In the genomic region with DNA sequence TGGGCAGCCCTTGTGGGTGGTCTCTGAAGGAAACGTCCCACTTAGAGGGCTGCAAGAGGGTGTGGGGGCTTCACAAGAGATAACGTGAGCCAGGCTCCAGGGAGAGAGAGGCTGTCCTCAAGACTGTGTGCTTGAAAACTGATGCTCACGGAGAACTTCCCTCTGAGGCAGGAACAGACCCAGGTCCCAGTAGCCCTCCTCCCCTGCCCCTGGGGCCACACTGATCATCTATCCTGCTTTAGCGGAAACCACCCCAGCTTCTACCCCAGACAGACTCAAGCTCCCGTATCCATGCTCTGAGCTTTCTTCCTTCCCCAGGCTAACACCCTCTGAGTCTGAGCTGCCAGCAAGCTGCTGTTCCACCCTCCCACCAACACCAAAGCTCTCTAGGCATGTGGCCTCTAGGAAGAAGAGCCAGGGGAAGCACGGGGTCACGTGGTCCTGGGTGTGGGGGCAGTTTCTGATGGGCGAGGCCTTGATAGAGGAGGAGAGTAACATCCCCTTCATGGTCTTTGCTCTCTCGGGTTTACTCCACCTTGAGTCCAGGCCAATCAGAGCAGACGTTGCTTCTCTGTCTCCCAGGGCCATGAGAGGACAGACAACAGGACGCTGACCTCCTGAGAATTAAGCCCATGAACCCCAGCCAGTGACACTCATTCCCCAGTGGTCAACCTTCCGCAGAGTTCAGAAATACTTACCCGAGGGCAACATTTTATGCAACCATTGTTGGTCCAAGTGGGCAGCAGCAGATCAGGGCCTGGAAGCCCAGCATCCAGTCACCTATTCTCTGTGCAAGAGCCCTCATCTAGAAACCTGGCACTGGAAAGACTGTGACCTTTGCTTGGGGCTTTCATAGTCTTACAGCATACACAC, we compare ENCODE assay signal across 8 cellular contexts. TPM values are rescaled to one million over a fixed set of nuclear protein-coding genes. Genes with fewer than 3 reads are reported as not detected.
DNase-seq lines count a peak whose midpoint lies in the region; ATAC-seq and TF ChIP-seq lines count a peak whose summit lies in the region.

No MANE protein-coding gene starts in this region.

- peak overlapping the region; percentile 95 to 99 (median 98) for H3K4me3 Mint-ChIP-seq in naive thymus-derived CD8-positive, alpha-beta T cell

- H3K27ac ChIP-seq in HCT116 (ENCODE audit: low read depth, low read length) (peak overlapping the region; percentile 87), MM.1S (ENCODE audit: low read length) (no peak overlapping the region), tibial nerve (peak overlapping the region; percentile 88 to 98 (median 93))

- intact Hi-C loops in HCT116 (cut with micrococcal nuclease) = loop anchor here (10.0 kb wide), 1 partner anchor 111 kb away; the partner anchor contains the start of gene DHRS4L2

- no peak for ATAC-seq in HCT116
- ATAC-seq in naive thymus-derived CD8-positive, alpha-beta T cell = peak in 1 of 2 donors; percentile 9

- TF ChIP-seq CTCF in HCT116 (IDR thresholded peaks at IDR 0.05 in 2 of 3, conservative IDR thresholded peaks at IDR 0.05 in 1 of 3; ENCODE audit: borderline replicate concordance in 1 of 3, insufficient read depth in 1 of 3, low read depth in 2 of 3, low read length in 2 of 3) (no peak), MM.1S (IDR thresholded peaks at IDR 0.05; ENCODE audit: low read length) (no peak), epithelial cell of proximal tubule (conservative IDR thresholded peaks at IDR 0.05; ENCODE audit: low read depth, low read length) (no peak), tibial nerve (IDR thresholded peaks at IDR 0.05) (no peak)

- CTCF ChIA-PET in HCT116 (lab: Charles Lee) = interaction anchor here (1.4 to 6.0 kb wide), 2 partner anchors 13 kb away, joined by 4 to 73 read pairs; no protein-coding TSS in a partner anchor

- H3K4me1 ChIP-seq in HCT116 (ENCODE audit: control insufficient read depth in 1 of 2, insufficient read depth in 2 of 2, low read length in 2 of 2) = peaks cover 15 to 22% of the 10 kb centered on the region in 2 experiments
- no peaks in the 10 kb centered on the region for H3K4me1 ChIP-seq in MM.1S (ENCODE audit: low read length)
- peaks cover 0 to 33% (median 12%) of the 10 kb centered on the region in 4 donors for H3K4me1 ChIP-seq in tibial nerve

- TF ChIP-seq EP300 in tibial nerve (IDR thresholded peaks at IDR 0.05) = peak in 1 of 2 donors; percentile 12

- H4K20me1 ChIP-seq in HCT116 (ENCODE audit: insufficient read depth) = no peaks in the 10 kb centered on the region
- H4K20me1 ChIP-seq in MM.1S (ENCODE audit: insufficient read depth, low read length) = no peaks in the 10 kb centered on the region

- TF ChIP-seq RAD21 in HCT116 (IDR thresholded peaks at IDR 0.05; ENCODE audit: low read depth) = no peak

- H3K79me2 ChIP-seq in HCT116 (ENCODE audit: insufficient read depth, low read length) (peaks cover 7% of the 10 kb centered on the region; the same call in 1 of the 2 replicates), MM.1S (ENCODE audit: low read length) (peaks cover 5% of the 10 kb centered on the region; the same call in 1 of the 2 replicates)

- H3K9ac ChIP-seq in HCT116 (ENCODE audit: low read length) (peak overlapping the region; percentile 84), MM.1S (ENCODE audit: low read length) (peak overlapping the region; percentile 66; the same call in 1 of the 2 replicates)

- H3K36me3 ChIP-seq in HCT116 (ENCODE audit: control insufficient read depth in 1 of 2, insufficient read depth in 2 of 2, low read length in 2 of 2) (no peaks in the 10 kb centered on the region), MM.1S (replicated peaks; ENCODE audit: insufficient read depth, low read length) (no peaks in the 10 kb centered on the region), tibial nerve (peaks cover 0 to 26% (median 13%) of the 10 kb centered on the region in 3 donors)

- H3K27me3 ChIP-seq in HCT116 (ENCODE audit: insufficient read depth, low read length) (no peaks in the 10 kb centered on the region), MM.1S (replicated peaks; ENCODE audit: insufficient read depth, low read length) (no peaks in the 10 kb centered on the region), tibial nerve (no peaks in the 10 kb centered on the region)

- BruUV-seq in HCT116 (replicated peaks; lab: Mats Ljungman, UMichigan) = no TSS peak

- peak overlapping the region; percentile 94 to 96 for H3K4me3 ChIP-seq in HCT116 (replicated peaks in 1 of 2; ENCODE audit: low read depth in 1 of 2, low read length in 2 of 2)
- H3K4me3 ChIP-seq in MM.1S (ENCODE audit: low read length) = peak overlapping the region; percentile 62
- peak overlapping the region; percentile 94 for H3K4me3 ChIP-seq in epithelial cell of proximal tubule (ENCODE audit: low read depth, low read length)
- peak overlapping the region; percentile 67 to 98 (median 84) for H3K4me3 ChIP-seq in tibial nerve

- H3K27me3 Mint-ChIP-seq in naive thymus-derived CD8-positive, alpha-beta T cell = no peaks in the 10 kb centered on the region

- H3K9me3 ChIP-seq in HCT116 (ENCODE audit: control insufficient read depth in 1 of 2, insufficient read depth in 1 of 2, low read depth in 1 of 2, low read length in 2 of 2) (no peaks in the 10 kb centered on the region), MM.1S (replicated peaks; ENCODE audit: insufficient read depth, low read length) (no peaks in the 10 kb centered on the region), tibial nerve (no peaks in the 10 kb centered on the region)

- H3K9me2 ChIP-seq in HCT116 (ENCODE audit: insufficient read depth) (no peaks in the 10 kb centered on the region), MM.1S (replicated peaks; ENCODE audit: insufficient read depth, low read length) (no peaks in the 10 kb centered on the region)

- POLR2A ChIA-PET in HCT116 (lab: Charles Lee) = interaction anchor here (1.1 to 4.5 kb wide), 4 partner anchors 12 to 65 kb away, joined by 4 to 49 read pairs (median 8); partner anchors contain the start of genes DCAF11, IRF9 and NRL
- POLR2A ChIA-PET in naive thymus-derived CD8-positive, alpha-beta T cell (lab: Charles Lee) = interaction anchor here (0.6 to 6.1 kb wide), 16 partner anchors 10 to 335 kb away, joined by 3 to 50 read pairs (median 4); partner anchors contain the start of genes CARMIL3, DCAF11, EMC9 and KHNYN

- no peak for TF ChIP-seq POLR2A in HCT116 (IDR thresholded peaks at IDR 0.05; ENCODE audit: borderline replicate concordance, extremely low read depth, insufficient read depth, insufficient read length)
- peak in 1 of 2 donors; percentile 46 for TF ChIP-seq POLR2A in tibial nerve (IDR thresholded peaks at IDR 0.05)

- H2AFZ ChIP-seq in HCT116 (ENCODE audit: low read depth, low read length, poor library complexity, severe bottlenecking) = no peak overlapping the region
- no peak overlapping the region for H2AFZ ChIP-seq in MM.1S (ENCODE audit: low read length)

- H3F3A ChIP-seq in MM.1S (ENCODE audit: insufficient read depth, low read length) = no peaks in the 10 kb centered on the region

- peaks cover 0 to 18% (median 2%) of the 10 kb centered on the region in 3 donors for H3K36me3 Mint-ChIP-seq in naive thymus-derived CD8-positive, alpha-beta T cell

- H3K4me2 ChIP-seq in HCT116 (ENCODE audit: low read length) = peak overlapping the region; percentile 87
- H3K4me2 ChIP-seq in MM.1S (ENCODE audit: low read depth, low read length) = peak overlapping the region; percentile 76; the same call in 1 of the 2 replicates

- peaks cover 25 to 42% (median 35%) of the 10 kb centered on the region in 4 donors for H3K4me1 Mint-ChIP-seq in naive thymus-derived CD8-positive, alpha-beta T cell

- H3K9me3 Mint-ChIP-seq in naive thymus-derived CD8-positive, alpha-beta T cell = no peaks in the 10 kb centered on the region

- RAD21 ChIA-PET in HCT116 (lab: Charles Lee; ENCODE audit: low non-redundant PET in 1 of 2, low total read pairs in 2 of 2, uncharacterized antibody in 2 of 2, unreplicated experiment in 2 of 2) = interaction anchor here in 1 of 2 experiments (0.5 kb wide), 1 partner anchor 174 kb away, joined by 3 read pairs; no protein-coding TSS in a partner anchor

- 56 to 57% methylated on average over 13 of the region's 13 CpGs for WGBS in tibial nerve, 2 donors

- DNase-seq in NCI-H1105 treated with DMSO at 0.1 percent for 48 hours (lab: John Stamatoyannopoulos, UW) (peak; percentile 4), NCI-H1105 (lab: John Stamatoyannopoulos, UW) (no peak), HCT116 (ENCODE audit: low read depth, low spot score) (no peak), MM.1S (no peak), epithelial cell of proximal tubule (ENCODE audit: low read depth) (no peak), tibial nerve (ENCODE audit: low spot score in 2 of 2) (peak; percentile 37 to 61)
- peak; percentile 63 for DNase-seq in activated CD4-positive, CD25-positive, alpha-beta regulatory T cell treated with anti-CD3 and anti-CD28 coated beads, Interleukin-2, amount 50 U/mL, for 72 hours
- DNase-seq in naive thymus-derived CD8-positive, alpha-beta T cell = peak in 2 of 10 donors; percentile 17 to 19

- peak overlapping the region; percentile 93 to 99 (median 97) for H3K27ac Mint-ChIP-seq in naive thymus-derived CD8-positive, alpha-beta T cell

RNA-seq across cellular contexts. Expression of gene PCK2, which starts 1.3 kb away (rescaled TPM):
- 94.1 TPM for total RNA-seq in HCT116 (2021; ENCODE audit: unreplicated experiment)
- polyA plus RNA-seq in HCT116 (2012) = 137 and 142 TPM in 2 replicates
- total RNA-seq in epithelial cell of proximal tubule = 40.0 and 47.7 TPM in 2 replicates
- 10 to 100 TPM; 16.5 to 17.4 TPM for total RNA-seq in naive thymus-derived CD8-positive, alpha-beta T cell
- polyA plus RNA-seq in naive thymus-derived CD8-positive, alpha-beta T cell = 10 to 100 TPM in 2 of 3 donors, 1 to 10 TPM in 1; 8.6 to 11.6 (median 11.3) TPM
- 10 to 100 TPM; 28.9 to 49.2 (median 34.3) TPM for total RNA-seq in tibial nerve

RNA-seq across cellular contexts. Expression of gene DCAF11, which starts 19.1 kb away (rescaled TPM):
- total RNA-seq in HCT116 (2021; ENCODE audit: unreplicated experiment) (47.5 TPM), epithelial cell of proximal tubule (42.6 and 51.2 TPM in 2 replicates), tibial nerve (100 to 1,000 TPM in 2 of 4 donors, 10 to 100 TPM in 2; 68.9 to 126 (median 98.9) TPM)
- 40.1 and 45.9 TPM in 2 replicates for polyA plus RNA-seq in HCT116 (2012)
- total RNA-seq in naive thymus-derived CD8-positive, alpha-beta T cell = 10 to 100 TPM; 74.1 to 77.1 TPM
- 10 to 100 TPM; 68.0 to 83.8 (median 71.9) TPM for polyA plus RNA-seq in naive thymus-derived CD8-positive, alpha-beta T cell

RNA-seq across cellular contexts. Expression of gene NRL, which starts 19.3 kb away (rescaled TPM):
- total RNA-seq in HCT116 (2021; ENCODE audit: unreplicated experiment) (0.66 TPM), epithelial cell of proximal tubule (0.87 and 1.2 TPM in 2 replicates), tibial nerve (1 to 10 TPM; 4.8 to 7.0 (median 5.9) TPM)
- 0.50 and 0.68 TPM in 2 replicates for polyA plus RNA-seq in HCT116 (2012)
- total RNA-seq in naive thymus-derived CD8-positive, alpha-beta T cell = 1 to 10 TPM; 2.7 to 3.4 TPM
- polyA plus RNA-seq in naive thymus-derived CD8-positive, alpha-beta T cell = 1 to 10 TPM; 3.0 to 3.5 (median 3.1) TPM

RNA-seq across cellular contexts. Expression of gene CPNE6, which starts 24.1 kb away (rescaled TPM):
- total RNA-seq in HCT116 (2021; ENCODE audit: unreplicated experiment) (not detected), epithelial cell of proximal tubule (not detected in 2 replicates), tibial nerve (not detected)
- not detected in 2 replicates for polyA plus RNA-seq in HCT116 (2012)
- total RNA-seq in naive thymus-derived CD8-positive, alpha-beta T cell = not detected
- polyA plus RNA-seq in naive thymus-derived CD8-positive, alpha-beta T cell = not detected

RNA-seq across cellular contexts. Expression of gene FITM1, which starts 35.0 kb away (rescaled TPM):
- total RNA-seq in HCT116 (2021; ENCODE audit: unreplicated experiment) = 0.81 TPM
- 0.26 and 0.62 TPM in 2 replicates for polyA plus RNA-seq in HCT116 (2012)
- not detected in 2 replicates for total RNA-seq in epithelial cell of proximal tubule
- 1 to 10 TPM; 1.9 to 2.2 TPM for total RNA-seq in naive thymus-derived CD8-positive, alpha-beta T cell
- under 1 TPM; 0.52 to 0.60 (median 0.52) TPM for polyA plus RNA-seq in naive thymus-derived CD8-positive, alpha-beta T cell
- total RNA-seq in tibial nerve = 1 to 10 TPM in 1 of 4 donors, under 1 TPM in 1, not detected in 2; 0.78 to 1.3 TPM

Comparison
In these comparisons a context has a peak if more than half of its experiments do, and no peak if none do; other contexts are left out.
1. DNase-seq: peak in NCI-H1105 treated with DMSO at 0.1 percent for 48 hours (single experiment), activated CD4-positive, CD25-positive, alpha-beta regulatory T cell treated with anti-CD3 and anti-CD28 coated beads, Interleukin-2, amount 50 U/mL, for 72 hours (single experiment) and tibial nerve (2 of 2); none in NCI-H1105 (single experiment), HCT116 (single experiment), MM.1S (single experiment) and epithelial cell of proximal tubule (single experiment).
2. Peak in every context shown above with its lines, with median percentiles within 50 percentile points of each other: H3K4me3 ChIP-seq.